In genomic region chr20:51508780-51509179, GRCh38 we compare ENCODE assay signal across 26 cellular contexts. TPM values are rescaled to one million over a fixed set of nuclear protein-coding genes. Genes with fewer than 3 reads are reported as not detected.
DNase-seq lines count a peak whose midpoint lies in the region; ATAC-seq lines count a peak whose summit lies in the region.
"Had no signal": no experiment of that assay in that cellular context is flagged by ENCODE, and none has a peak within 500 bp of the region (broad histone marks: within the 10 kb centered on the region; RNA-seq: fewer than 3 reads in every experiment).

No MANE protein-coding gene starts in this region.

- peaks cover 75% of the 10 kb centered on the region for H3K36me3 ChIP-seq in Karpas-422 (ENCODE audit: insufficient read depth, low read length)
- H3K36me3 ChIP-seq: MG63 had no signal

- H3K4me3 Mint-ChIP-seq in activated naive CD8-positive, alpha-beta T cell treated with anti-CD3 and anti-CD28 coated beads, Interleukin-2, amount 10 ng/mL, durations not matched to agents 7 days and 5 days, result no peak overlapping the region
- no peak overlapping the region for H3K4me3 Mint-ChIP-seq in stimulated activated memory B cell treated with anti-CD40 and anti-IgM and Interleukin-4, amounts not matched to agents 10 μg/mL and 1 μg/mL and 100 μg/mL, for 72 hours
- H3K4me3 Mint-ChIP-seq: brain, HFFc6 had no signal

- peaks cover 37 to 60% of the 10 kb centered on the region in 2 donors for H3K36me3 Mint-ChIP-seq in activated naive CD4-positive, alpha-beta T cell treated with anti-CD3 and anti-CD28 coated beads, Interleukin-2, amount 50 U/mL, for 72 hours
- peaks cover 52% of the 10 kb centered on the region for H3K36me3 Mint-ChIP-seq in activated naive CD8-positive, alpha-beta T cell treated with anti-CD3 and anti-CD28 coated beads, Interleukin-2, amount 10 ng/mL, durations not matched to agents 7 days and 5 days
- peaks cover 91% of the 10 kb centered on the region for H3K36me3 Mint-ChIP-seq in stimulated activated memory B cell treated with anti-CD40 and anti-IgM and Interleukin-4, amounts not matched to agents 10 μg/mL and 1 μg/mL and 100 μg/mL, for 72 hours
- H3K36me3 Mint-ChIP-seq: brain had no signal

- no peaks in the 10 kb centered on the region for H3K27me3 ChIP-seq in Karpas-422 (ENCODE audit: low read length)
- H3K27me3 ChIP-seq: MG63 had no signal

- peak overlapping the region; percentile 26 to 67 for H3K27ac Mint-ChIP-seq in activated naive CD4-positive, alpha-beta T cell treated with anti-CD3 and anti-CD28 coated beads, Interleukin-2, amount 50 U/mL, for 72 hours
- H3K27ac Mint-ChIP-seq in activated naive CD8-positive, alpha-beta T cell treated with anti-CD3 and anti-CD28 coated beads, Interleukin-2, amount 10 ng/mL, durations not matched to agents 7 days and 5 days, result peak overlapping the region; percentile 31
- H3K27ac Mint-ChIP-seq in stimulated activated memory B cell treated with anti-CD40 and anti-IgM and Interleukin-4, amounts not matched to agents 10 μg/mL and 1 μg/mL and 100 μg/mL, for 72 hours, result peak overlapping the region; percentile 24
- H3K27ac Mint-ChIP-seq: HFFc6 had no signal

- H3K9me3 ChIP-seq in Karpas-422 (ENCODE audit: low read length), result no peaks in the 10 kb centered on the region
- H3K9me3 ChIP-seq: MG63, thoracic aorta had no signal

- H3K9me2 ChIP-seq in Karpas-422 (replicated peaks; ENCODE audit: insufficient read depth, low read length), result no peaks in the 10 kb centered on the region

- no peak overlapping the region for H2AFZ ChIP-seq in Karpas-422 (ENCODE audit: low read length)
- H2AFZ ChIP-seq: GM23248 had no signal

- POLR2A ChIA-PET in activated naive CD8-positive, alpha-beta T cell treated with anti-CD3 and anti-CD28 coated beads, Interleukin-2, amount 10 ng/mL, durations not matched to agents 7 days and 5 days (lab: Charles Lee), result no interaction called here

- peaks cover 0 to 10% of the 10 kb centered on the region in 2 donors for H3K9me3 Mint-ChIP-seq in activated naive CD4-positive, alpha-beta T cell treated with anti-CD3 and anti-CD28 coated beads, Interleukin-2, amount 50 U/mL, for 72 hours
- H3K9me3 Mint-ChIP-seq in activated naive CD8-positive, alpha-beta T cell treated with anti-CD3 and anti-CD28 coated beads, Interleukin-2, amount 10 ng/mL, durations not matched to agents 7 days and 5 days, result no peaks in the 10 kb centered on the region
- no peaks in the 10 kb centered on the region for H3K9me3 Mint-ChIP-seq in stimulated activated memory B cell treated with anti-CD40 and anti-IgM and Interleukin-4, amounts not matched to agents 10 μg/mL and 1 μg/mL and 100 μg/mL, for 72 hours
- H3K9me3 Mint-ChIP-seq: HFFc6 had no signal

- H3K79me2 ChIP-seq in Karpas-422 (ENCODE audit: low read length), result peaks cover 88% of the 10 kb centered on the region

- no peak for DNase-seq in activated naive CD4-positive, alpha-beta T cell treated with anti-CD3 and anti-CD28 coated beads, Interleukin-2, amount 50 U/mL, for 72 hours (ENCODE audit: low spot score in 2 of 2)
- no peak for DNase-seq in activated naive CD4-positive, alpha-beta T cell (lab: John Stamatoyannopoulos, UW)
- DNase-seq in Karpas-422, result no peak
- DNase-seq in activated naive CD8-positive, alpha-beta T cell treated with anti-CD3 and anti-CD28 coated beads, Interleukin-2, amount 10 ng/mL, durations not matched to agents 7 days and 5 days, result no peak
- DNase-seq in stimulated activated CD4-positive, alpha-beta T cell treated with anti-CD3 and anti-CD28 coated beads, Interleukin-15, amount 100 ng/mL, for 24 hours, result no peak
- DNase-seq: activated CD4-positive, alpha-beta T cell treated with anti-CD3 and anti-CD28 coated beads, Interleukin-2, amount 50 U/mL, for 48 hours; activated T-cell treated with anti-CD3 and anti-CD28 coated beads for 4 hours; effector memory CD4-positive, alpha-beta T cell; foreskin keratinocyte; GM23248; HFFc6; left colon; mesenchymal stem cell; MG63; NCI-H2029 treated with DMSO at 0.1 percent for 48 hours; NCI-H2227 treated with DMSO at 0.1 percent for 48 hours; NCI-H748 treated with DMSO at 0.1 percent for 48 hours; RPMI8226; T-helper 9 cell had no signal

- H4K20me1 ChIP-seq in Karpas-422 (ENCODE audit: insufficient read depth, low read depth, low read length), result no peaks in the 10 kb centered on the region

- 0 out of 2 replicates have a peak overlapping the region, but pooled peaks have one; percentile 52 for H3K27ac ChIP-seq in Karpas-422 (ENCODE audit: low read length)
- H3K27ac ChIP-seq: foreskin keratinocyte, GM23248, SK-N-MC, thoracic aorta had no signal

- H3K4me3 ChIP-seq in Karpas-422 (ENCODE audit: low read length), result no peak overlapping the region
- H3K4me3 ChIP-seq: GM23248, MG63, SK-N-MC, smooth muscle cell, thoracic aorta had no signal

- no peak for ATAC-seq in activated naive CD4-positive, alpha-beta T cell treated with anti-CD3 and anti-CD28 coated beads, Interleukin-2, amount 50 U/mL, for 72 hours
- no peak for ATAC-seq in activated naive CD8-positive, alpha-beta T cell treated with anti-CD3 and anti-CD28 coated beads, Interleukin-2, amount 10 ng/mL, durations not matched to agents 7 days and 5 days (ENCODE audit: low read depth)
- ATAC-seq in stimulated activated memory B cell treated with anti-CD40 and anti-IgM and Interleukin-4, amounts not matched to agents 10 μg/mL and 1 μg/mL and 100 μg/mL, for 72 hours, result no peak
- no peak for ATAC-seq in GM21390 (IDR thresholded peaks at IDR 0.05; ENCODE audit: unreplicated experiment)
- ATAC-seq: esophagus mucosa, foreskin keratinocyte, left colon had no signal

- H3K4me1 ChIP-seq in Karpas-422 (ENCODE audit: low read length), result peaks cover 43% of the 10 kb centered on the region
- H3K4me1 ChIP-seq: foreskin keratinocyte had no signal

- no peak overlapping the region for H3K4me2 ChIP-seq in Karpas-422 (ENCODE audit: low read depth, low read length, poor library complexity, severe bottlenecking)
- H3K4me2 ChIP-seq: smooth muscle cell had no signal

- peaks cover 47% of the 10 kb centered on the region for H3K4me1 Mint-ChIP-seq in activated naive CD8-positive, alpha-beta T cell treated with anti-CD3 and anti-CD28 coated beads, Interleukin-2, amount 10 ng/mL, durations not matched to agents 7 days and 5 days
- peaks cover 67% of the 10 kb centered on the region for H3K4me1 Mint-ChIP-seq in stimulated activated memory B cell treated with anti-CD40 and anti-IgM and Interleukin-4, amounts not matched to agents 10 μg/mL and 1 μg/mL and 100 μg/mL, for 72 hours

- H3K9ac ChIP-seq in Karpas-422 (ENCODE audit: low read length), result no peak overlapping the region
- H3K9ac ChIP-seq: GM23248 had no signal

- no peaks in the 10 kb centered on the region for H3K27me3 Mint-ChIP-seq in activated naive CD8-positive, alpha-beta T cell treated with anti-CD3 and anti-CD28 coated beads, Interleukin-2, amount 10 ng/mL, durations not matched to agents 7 days and 5 days
- no peaks in the 10 kb centered on the region for H3K27me3 Mint-ChIP-seq in stimulated activated memory B cell treated with anti-CD40 and anti-IgM and Interleukin-4, amounts not matched to agents 10 μg/mL and 1 μg/mL and 100 μg/mL, for 72 hours

RNA-seq across cellular contexts. Expression of gene NFATC2, which starts 33.7 kb away (rescaled TPM):
- 10 to 100 TPM; 29.9 to 39.4 TPM for total RNA-seq in activated naive CD4-positive, alpha-beta T cell treated with anti-CD3 and anti-CD28 coated beads, Interleukin-2, amount 50 U/mL, for 72 hours
- 22.5 and 32.3 TPM in 2 replicates for total RNA-seq in Karpas-422 (2014; rRNA removed; shearing (Covaris generic); ENCODE audit: low replicate concordance)
- 10 to 100 TPM; 58.9 to 62.3 TPM for total RNA-seq in activated naive CD8-positive, alpha-beta T cell treated with anti-CD3 and anti-CD28 coated beads, Interleukin-2, amount 10 ng/mL, durations not matched to agents 7 days and 5 days
